In genomic region chr12:87809916-87810315, GRCh38 we compare ENCODE assay signal across 1 cellular context.
TF ChIP-seq lines count a peak whose summit lies in the region.

No MANE protein-coding gene starts in this region.

TF ChIP-seq in endothelial cell of umbilical vein, 7 proteins besides CTCF, POLR2A, EP300 and RAD21 (continued from another document):
- TF ChIP-seq GATA2 (IDR thresholded peaks at IDR 0.05; ENCODE audit: insufficient read depth, insufficient read length, low read depth, low read length), result no peak
- TF ChIP-seq JUN (IDR thresholded peaks at IDR 0.05; ENCODE audit: borderline replicate concordance, insufficient read depth, insufficient read length, low read depth), result no peak
- no peak for TF ChIP-seq MYC (IDR thresholded peaks at IDR 0.05; ENCODE audit: low read depth, low read length)
- no peak for TF ChIP-seq EZH2 (IDR thresholded peaks at IDR 0.05; ENCODE audit: borderline replicate concordance, low read depth, low read length, severe bottlenecking)
- no peak for TF ChIP-seq POLR2AphosphoS5 (IDR thresholded peaks at IDR 0.05; ENCODE audit: insufficient read depth, low read depth, low read length)
- TF ChIP-seq FOS (IDR thresholded peaks at IDR 0.05; ENCODE audit: borderline replicate concordance, insufficient read depth, low read length), result peak; percentile 27
TF ChIP-seq in endothelial cell of umbilical vein: peak in this region for 1.
